In genomic region chr19:6925801-6926751, GRCh38 we compare ENCODE assay signal across 10 cellular contexts. TPM values are rescaled to one million over a fixed set of nuclear protein-coding genes. Genes with fewer than 3 reads are reported as not detected.
DNase-seq lines count a peak whose midpoint lies in the region; ATAC-seq and TF ChIP-seq lines count a peak whose summit lies in the region.
"Had no signal": no experiment of that assay in that cellular context is flagged by ENCODE, and none has a peak within 500 bp of the region (broad histone marks: within the 10 kb centered on the region; RNA-seq: fewer than 3 reads in every experiment).

No MANE protein-coding gene starts in this region.

- no peak for TF ChIP-seq EP300 in gastroesophageal sphincter (IDR thresholded peaks at IDR 0.05)

- DNase-seq in RPMI7951 (ENCODE audit: low read depth) (peak; percentile 86), cerebellar cortex (ENCODE audit: low spot score) (peak; percentile 0), osteocyte (ENCODE audit: extremely low spot score, unreplicated experiment) (no peak), iPS-NIHi7 (ENCODE audit: extremely low spot score) (no peak), ureter (ENCODE audit: low spot score) (no peak)
- DNase-seq: COR-L47, retina had no signal

- peaks cover 16% of the 10 kb centered on the region for H3K9me3 Mint-ChIP-seq in osteocyte (ENCODE audit: unreplicated experiment)

- H3K4me1 Mint-ChIP-seq in osteocyte (ENCODE audit: unreplicated experiment): no peaks in the 10 kb centered on the region

- H3K4me3 ChIP-seq in gastroesophageal sphincter: no peak overlapping the region

- H3K27ac ChIP-seq in 22Rv1 (no peak overlapping the region), gastroesophageal sphincter (no peak overlapping the region)

- 77 to 80% methylated on average over 4 to 7 of the region's 15 CpGs for WGBS in gastroesophageal sphincter (ENCODE audit: low coverage in 1 of 2), 2 donors

- H3K27me3 ChIP-seq in gastroesophageal sphincter: peaks cover 4% of the 10 kb centered on the region

- no peak for ATAC-seq in gastroesophageal sphincter

- no peaks in the 10 kb centered on the region for H3K4me1 ChIP-seq in gastroesophageal sphincter

- TF ChIP-seq CTCF in 22Rv1 (IDR thresholded peaks at IDR 0.05) (peak; percentile 30), GM12872 (IDR thresholded peaks at IDR 0.05; ENCODE audit: insufficient read depth, low read depth, low read length) (peak; percentile 16; the same call in 1 of the 3 replicates), gastroesophageal sphincter (IDR thresholded peaks at IDR 0.05) (no peak), osteocyte (IDR thresholded peaks at IDR 0.05) (no peak)

- H3K36me3 Mint-ChIP-seq in osteocyte (ENCODE audit: unreplicated experiment): no peaks in the 10 kb centered on the region

- no peak for TF ChIP-seq POLR2A in gastroesophageal sphincter (IDR thresholded peaks at IDR 0.05)

- H3K27me3 Mint-ChIP-seq in osteocyte (ENCODE audit: unreplicated experiment): no peaks in the 10 kb centered on the region

- no peak overlapping the region for H3K27ac Mint-ChIP-seq in osteocyte (ENCODE audit: unreplicated experiment)

- no peak overlapping the region for H3K4me3 Mint-ChIP-seq in osteocyte (ENCODE audit: unreplicated experiment)

- H3K36me3 ChIP-seq in gastroesophageal sphincter: no peaks in the 10 kb centered on the region

- H3K9me3 ChIP-seq in gastroesophageal sphincter: peaks cover 0 to 48% (median 0%) of the 10 kb centered on the region in 3 donors

RNA-seq across cellular contexts. Expression of gene ADGRE1, which starts 38.7 kb away (rescaled TPM):
- 6.6 and 7.2 TPM in 2 replicates for total RNA-seq in RPMI7951 (2014; rRNA removed; shearing (Covaris generic))
- total RNA-seq in gastroesophageal sphincter: under 1 TPM in 1 of 4 donors, not detected in 3; 0.13 TPM
- not detected in 2 replicates for total RNA-seq in osteocyte
- 0.36 TPM for total RNA-seq in ureter

Comparison
In these comparisons a context has a peak if more than half of its experiments do, and no peak if none do; other contexts are left out.
1. CTCF ChIP-seq: peak in 22Rv1 (single experiment) and GM12872 (single experiment); none in gastroesophageal sphincter (0 of 4) and osteocyte (single experiment).
2. DNase-seq: peak in RPMI7951 (single experiment) and cerebellar cortex (single experiment); none in osteocyte (single experiment), iPS-NIHi7 (single experiment) and ureter (single experiment).